ENCODE assay signal across 9 cellular contexts in genomic region chr3:159839561-159840379, GRCh38. TPM values are rescaled to one million over a fixed set of nuclear protein-coding genes. Genes with fewer than 3 reads are reported as not detected.
DNase-seq lines count a peak whose midpoint lies in the region; ATAC-seq and TF ChIP-seq lines count a peak whose summit lies in the region.
"Had no signal": no experiment of that assay in that cellular context is flagged by ENCODE, and none has a peak within 500 bp of the region (broad histone marks: within the 10 kb centered on the region; RNA-seq: fewer than 3 reads in every experiment).

Gene SCHIP1, plus strand, starts transcription at chr3:159839861.

- CTCF ChIA-PET in Panc1 (lab: Charles Lee): interaction anchor here (0.6 kb wide), 1 partner anchor 149 kb away, joined by 3 read pairs; the partner anchor contains the start of gene IL12A

- H3K9me3 Mint-ChIP-seq in activated T-cell treated with anti-CD3 and anti-CD28 coated beads, Interleukin-2, amount 50 U/mL, for 24 hours: no peaks in the 10 kb centered on the region

- H3K27ac Mint-ChIP-seq in activated T-cell treated with anti-CD3 and anti-CD28 coated beads, Interleukin-2, amount 50 U/mL, for 24 hours: no peak within 1 kb of the TSS

- in situ Hi-C loops in Panc1 (cut with HindIII; ENCODE audit: low pct_unique_long_range_greater_than_20kb, low sequenced_read_pairs): no loop called here

- 0 out of 2 replicates have a peak, but pooled peaks have one; percentile 34 for ATAC-seq in Panc1
- ATAC-seq in Right ventricle myocardium inferior: peak; percentile 66

- TF ChIP-seq POLR2A in ovary (IDR thresholded peaks at IDR 0.05): no peak

- no peak for TF ChIP-seq CTCF in Panc1 (IDR thresholded peaks at IDR 0.05)
- TF ChIP-seq CTCF in ovary (IDR thresholded peaks at IDR 0.05): no peak

- DNase-seq in activated T-cell treated with anti-CD3 and anti-CD28 coated beads, Interleukin-2, amount 50 U/mL, for 24 hours: peak; percentile 29
- no peak for DNase-seq in activated T-cell treated with anti-CD3 and anti-CD28 coated beads for 4 hours
- no peak for DNase-seq in Panc1 (ENCODE audit: low read depth, low spot score)
- no peak for DNase-seq in Right ventricle myocardium inferior (ENCODE audit: missing footprints)
- DNase-seq in ovary: no peak
- DNase-seq in HCEC 1CT: no peak
- DNase-seq in effector memory CD4-positive, alpha-beta T cell: no peak
- no peak for DNase-seq in NOMO-1 treated with DMSO at 0.1 percent for 48 hours (lab: John Stamatoyannopoulos, UW; ENCODE audit: unreplicated experiment)

- H3K27me3 ChIP-seq in Panc1 (ENCODE audit: control insufficient read depth, insufficient read depth, low read length) (no peaks in the 10 kb centered on the region), ovary (no peaks in the 10 kb centered on the region)
- no peaks in the 10 kb centered on the region for H3K27me3 ChIP-seq in effector memory CD4-positive, alpha-beta T cell (replicated peaks; ENCODE audit: control insufficient read depth, insufficient read depth, low read length, poor library complexity, severe bottlenecking)

- peak within 1 kb of the TSS; percentile 39 for H3K4me3 Mint-ChIP-seq in activated T-cell treated with anti-CD3 and anti-CD28 coated beads, Interleukin-2, amount 50 U/mL, for 24 hours

- no peaks in the 10 kb centered on the region for H3K36me3 Mint-ChIP-seq in activated T-cell treated with anti-CD3 and anti-CD28 coated beads, Interleukin-2, amount 50 U/mL, for 24 hours (ENCODE audit: low read depth)

- H3K9me3 ChIP-seq in Panc1 (ENCODE audit: control insufficient read depth, insufficient read depth, low read depth, low read length): no peaks in the 10 kb centered on the region
- no peaks in the 10 kb centered on the region for H3K9me3 ChIP-seq in ovary
- no peaks in the 10 kb centered on the region for H3K9me3 ChIP-seq in effector memory CD4-positive, alpha-beta T cell (ENCODE audit: control insufficient read depth, low read length)

- POLR2A ChIA-PET in Panc1 (lab: Charles Lee): interaction anchor here (0.6 to 0.7 kb wide), 2 partner anchors 12 to 269 kb away, joined by 3 to 9 read pairs; no protein-coding TSS in a partner anchor

- intact Hi-C loops in Panc1 (cut with micrococcal nuclease; ENCODE audit: unreplicated experiment) (no loop called here), Right ventricle myocardium inferior (cut with DNase I) (no loop called here), ovary (cut with DNase I) (no loop called here)

- peaks cover 5% of the 10 kb centered on the region for H3K4me1 Mint-ChIP-seq in activated T-cell treated with anti-CD3 and anti-CD28 coated beads, Interleukin-2, amount 50 U/mL, for 24 hours (ENCODE audit: low read depth)

- H3K36me3 ChIP-seq in Panc1 (ENCODE audit: control insufficient read depth, insufficient read depth, low read length) (no peaks in the 10 kb centered on the region), ovary (no peaks in the 10 kb centered on the region)
- H3K36me3 ChIP-seq in effector memory CD4-positive, alpha-beta T cell (ENCODE audit: control insufficient read depth, insufficient read depth, low read length): no peaks in the 10 kb centered on the region

- no peak for TF ChIP-seq EP300 in ovary (IDR thresholded peaks at IDR 0.05)

- BruUV-seq in Panc1 (replicated peaks; lab: Mats Ljungman, UMichigan): no TSS peak

- H3K27me3 Mint-ChIP-seq in activated T-cell treated with anti-CD3 and anti-CD28 coated beads, Interleukin-2, amount 50 U/mL, for 24 hours: peaks cover 45% of the 10 kb centered on the region

- H3K27ac ChIP-seq in Panc1 (ENCODE audit: low read length) (no peak within 1 kb of the TSS), ovary (no peak within 1 kb of the TSS)
- H3K27ac ChIP-seq in effector memory CD4-positive, alpha-beta T cell (ENCODE audit: insufficient read depth, low read length, poor library complexity, severe bottlenecking): no peak within 1 kb of the TSS

- H3K4me1 ChIP-seq in Panc1 (ENCODE audit: control insufficient read depth, insufficient read depth, low read length): no peaks in the 10 kb centered on the region; the same call in 1 of the 2 replicates
- H3K4me1 ChIP-seq in ovary (ENCODE audit: insufficient read depth): no peaks in the 10 kb centered on the region
- no peaks in the 10 kb centered on the region for H3K4me1 ChIP-seq in effector memory CD4-positive, alpha-beta T cell (ENCODE audit: control insufficient read depth, insufficient read depth, low read length, poor library complexity, severe bottlenecking)

- WGBS in ovary, 3 donors: 40 to 59% (median 54%) methylated on average over 30 of the region's 30 CpGs

- H3K4me3 ChIP-seq in Panc1 (ENCODE audit: low read depth in 2 of 2, low read length in 2 of 2): peak within 1 kb of the TSS in 1 of 2 experiments; percentile 16; a peak in 1 of 4 replicates
- H3K4me3 ChIP-seq in ovary: peak within 1 kb of the TSS; percentile 12
- no peak within 1 kb of the TSS for H3K4me3 ChIP-seq in effector memory CD4-positive, alpha-beta T cell (ENCODE audit: insufficient read depth, low read depth, low read length, poor library complexity, severe bottlenecking)

RNA-seq across cellular contexts. Expression of gene SCHIP1, which starts in this region (rescaled TPM):
- 1.2 TPM for total RNA-seq in Panc1 (2021; ENCODE audit: unreplicated experiment)
- polyA plus RNA-seq in Panc1 (2012; ENCODE audit: insufficient read length): 0.94 TPM
- total RNA-seq in Right ventricle myocardium inferior: 55.5 TPM
- 1 to 10 TPM in 4 of 7 donors, under 1 TPM in 3; 0.28 to 6.5 (median 1.1) TPM for total RNA-seq in ovary
- polyA plus RNA-seq in ovary: 1 to 10 TPM; 1.1 to 3.0 TPM
- total RNA-seq: T-helper 1 cell treated with Interleukin-12 subunit alpha and Interleukin-12 subunit beta and Interleukin-4 antibody, amounts not matched to agents 30 ng/mL and 1 ng/mL, for 36 hours had no signal
